ENCODE assay signal across 23 cellular contexts in genomic region chr9:133507246-133507965, GRCh38. TPM values are rescaled to one million over a fixed set of nuclear protein-coding genes. Genes with fewer than 3 reads are reported as not detected.
DNase-seq lines count a peak whose midpoint lies in the region; ATAC-seq and TF ChIP-seq lines count a peak whose summit lies in the region.
"Had no signal": no experiment of that assay in that cellular context is flagged by ENCODE, and none has a peak within 500 bp of the region (broad histone marks: within the 10 kb centered on the region; RNA-seq: fewer than 3 reads in every experiment).

No MANE protein-coding gene starts in this region.

- H3K36me3 ChIP-seq in spleen (no peaks in the 10 kb centered on the region), SK-N-SH (replicated peaks in 1 of 2; ENCODE audit: control insufficient read depth in 1 of 2, insufficient read depth in 2 of 2, low read length in 1 of 2) (no peaks in the 10 kb centered on the region)
- H3K36me3 ChIP-seq: BE2C, neural progenitor cell, WERI-Rb-1 had no signal

- H2AFZ ChIP-seq in SK-N-SH (ENCODE audit: low read depth), result no peak overlapping the region
- H2AFZ ChIP-seq: neural progenitor cell had no signal

- no peak for TF ChIP-seq POLR2A in spleen (IDR thresholded peaks at IDR 0.05)

- POLR2A ChIA-PET in SK-N-SH (lab: Yijun Ruan, JAX), result no interaction called here

- H3K4me1 ChIP-seq in right cardiac atrium (ENCODE audit: control insufficient read depth, insufficient read depth, low read length) (peaks cover 3% of the 10 kb centered on the region), spleen (peaks cover 8 to 42% (median 28%) of the 10 kb centered on the region in 6 donors), SK-N-SH (ENCODE audit: control insufficient read depth in 1 of 2, insufficient read depth in 2 of 2, low read depth in 1 of 2, low read length in 1 of 2) (peaks cover 0 to 49% of the 10 kb centered on the region in 2 experiments; a peak in 1 of 4 replicates)

- CTCF ChIA-PET in SK-N-SH (lab: Yijun Ruan, JAX), result interaction anchor here (0.9 to 1.0 kb wide), 2 partner anchors 26 to 275 kb away, joined by 3 read pairs; no protein-coding TSS in a partner anchor

- H3K36me3 Mint-ChIP-seq in activated naive CD8-positive, alpha-beta T cell, result no peaks in the 10 kb centered on the region
- peaks cover under 1% of the 10 kb centered on the region for H3K36me3 Mint-ChIP-seq in activated naive CD8-positive, alpha-beta T cell treated with anti-CD3 and anti-CD28 coated beads for 36 hours
- H3K36me3 Mint-ChIP-seq: mesothelial cell of epicardium, neural progenitor cell had no signal

- H3K9me3 Mint-ChIP-seq in activated naive CD8-positive, alpha-beta T cell (ENCODE audit: low read depth), result peaks cover 2% of the 10 kb centered on the region
- peaks cover 3% of the 10 kb centered on the region for H3K9me3 Mint-ChIP-seq in activated naive CD8-positive, alpha-beta T cell treated with anti-CD3 and anti-CD28 coated beads for 36 hours

- no peak overlapping the region for H3K4me2 ChIP-seq in SK-N-SH
- H3K4me2 ChIP-seq: neural progenitor cell had no signal

- H3K27ac ChIP-seq in right cardiac atrium (ENCODE audit: low read length) (no peak overlapping the region), spleen (peak overlapping the region in 5 of 8 donors; percentile 45 to 73 (median 65)), SK-N-SH (ENCODE audit: low read depth in 2 of 2, low read length in 1 of 2) (no peak overlapping the region)
- H3K27ac ChIP-seq: neural progenitor cell, WERI-Rb-1 had no signal

- peak overlapping the region; percentile 12 for H3K27ac Mint-ChIP-seq in activated naive CD8-positive, alpha-beta T cell
- no peak overlapping the region for H3K27ac Mint-ChIP-seq in activated naive CD8-positive, alpha-beta T cell treated with anti-CD3 and anti-CD28 coated beads for 36 hours
- H3K27ac Mint-ChIP-seq: activated naive CD4-positive, alpha-beta T cell treated with anti-CD3 and anti-CD28 coated beads for 36 hours; endodermal cell; mesothelial cell of epicardium; neural progenitor cell; stimulated activated naive B cell treated with anti-CD40 and anti-IgM and Interleukin-4, amounts not matched to agents 10 μg/mL and 1 μg/mL and 100 μg/mL, for 72 hours had no signal

- DNase-seq in activated naive CD8-positive, alpha-beta T cell treated with anti-CD3 and anti-CD28 coated beads for 36 hours, result no peak
- DNase-seq in right cardiac atrium, result peak; percentile 10 to 53 (median 42)
- DNase-seq in spleen, result no peak
- no peak for DNase-seq in SK-N-SH
- DNase-seq in sciatic nerve (ENCODE audit: low spot score), result no peak
- DNase-seq: 8988T; activated CD4-positive, alpha-beta T cell treated with anti-CD3 and anti-CD28 coated beads, Interleukin-2, amount 50 U/mL, for 4 hours; activated naive CD4-positive, alpha-beta T cell treated with anti-CD3 and anti-CD28 coated beads for 36 hours; BE2C; endodermal cell; GDM1; NCI-H1930; NCI-H446 treated with DMSO at 0.1 percent for 48 hours; stimulated activated naive B cell treated with anti-CD40 and anti-IgM and Interleukin-4, amounts not matched to agents 10 μg/mL and 1 μg/mL and 100 μg/mL, for 72 hours; T-helper 1 cell; WERI-Rb-1 had no signal

- no peaks in the 10 kb centered on the region for H4K20me1 ChIP-seq in SK-N-SH (ENCODE audit: insufficient read depth)

- H3K27me3 ChIP-seq in right cardiac atrium (ENCODE audit: control insufficient read depth, insufficient read depth) (no peaks in the 10 kb centered on the region), spleen (replicated peaks in 1 of 7) (peaks cover 0 to 38% (median 0%) of the 10 kb centered on the region in 7 donors), SK-N-SH (ENCODE audit: insufficient read depth) (no peaks in the 10 kb centered on the region)
- H3K27me3 ChIP-seq: BE2C, neural progenitor cell had no signal

- peaks cover 26% of the 10 kb centered on the region for H3K4me1 Mint-ChIP-seq in activated naive CD8-positive, alpha-beta T cell (ENCODE audit: low read depth)
- peaks cover 11% of the 10 kb centered on the region for H3K4me1 Mint-ChIP-seq in activated naive CD8-positive, alpha-beta T cell treated with anti-CD3 and anti-CD28 coated beads for 36 hours

- ATAC-seq in right cardiac atrium (no peak), sciatic nerve (no peak)
- ATAC-seq: GM12878; HCT116; stimulated activated naive B cell treated with anti-CD40 and anti-IgM and Interleukin-4, amounts not matched to agents 10 μg/mL and 1 μg/mL and 100 μg/mL, for 72 hours had no signal

- no peak for TF ChIP-seq CTCF in spleen (IDR thresholded peaks at IDR 0.05 in 8 of 11, conservative IDR thresholded peaks at IDR 0.05 in 3 of 11)
- TF ChIP-seq CTCF in SK-N-SH (IDR thresholded peaks at IDR 0.05), result no peak

- no peak overlapping the region for H3K9ac ChIP-seq in SK-N-SH
- H3K9ac ChIP-seq: neural progenitor cell had no signal

- H3K9me2 ChIP-seq in SK-N-SH, result no peaks in the 10 kb centered on the region

- H3K9me3 ChIP-seq in right cardiac atrium (ENCODE audit: control insufficient read depth, low read length), result no peaks in the 10 kb centered on the region
- H3K9me3 ChIP-seq in spleen, result peaks cover 0 to 12% (median 8%) of the 10 kb centered on the region in 8 donors
- H3K9me3 ChIP-seq in SK-N-SH, result no peaks in the 10 kb centered on the region
- H3K9me3 ChIP-seq: BE2C had no signal

- TF ChIP-seq EP300 in SK-N-SH (IDR thresholded peaks at IDR 0.05; ENCODE audit: borderline replicate concordance in 1 of 2, low read depth in 1 of 2, low read length in 1 of 2), result no peak

- no peaks in the 10 kb centered on the region for H3K79me2 ChIP-seq in SK-N-SH (ENCODE audit: insufficient read depth)

- H3K4me3 Mint-ChIP-seq in activated naive CD8-positive, alpha-beta T cell, result no peak overlapping the region
- H3K4me3 Mint-ChIP-seq in activated naive CD8-positive, alpha-beta T cell treated with anti-CD3 and anti-CD28 coated beads for 36 hours, result no peak overlapping the region
- H3K4me3 Mint-ChIP-seq: activated naive CD4-positive, alpha-beta T cell treated with anti-CD3 and anti-CD28 coated beads for 36 hours; endodermal cell; mesothelial cell of epicardium; neural progenitor cell; stimulated activated naive B cell treated with anti-CD40 and anti-IgM and Interleukin-4, amounts not matched to agents 10 μg/mL and 1 μg/mL and 100 μg/mL, for 72 hours had no signal

- no peak for TF ChIP-seq RAD21 in SK-N-SH (IDR thresholded peaks at IDR 0.05; ENCODE audit: low read length)

- peaks cover 4% of the 10 kb centered on the region for H3F3A ChIP-seq in SK-N-SH (replicated peaks; ENCODE audit: insufficient read depth)

- intact Hi-C loops in right cardiac atrium (cut with DNase I), result no loop called here
- intact Hi-C loops in spleen (cut with DNase I; ENCODE audit: low total_unique reads), result no loop called here
- intact Hi-C loops in sciatic nerve (cut with DNase I), result no loop called here

- H3K4me3 ChIP-seq in right cardiac atrium (ENCODE audit: low read length) (no peak overlapping the region), spleen (no peak overlapping the region), SK-N-SH (ENCODE audit: low read depth in 2 of 2, low read length in 1 of 2) (no peak overlapping the region)
- H3K4me3 ChIP-seq: GM12878, neural progenitor cell had no signal

- 92% methylated on average over 24 of the region's 24 CpGs for WGBS in right cardiac atrium
- 85 to 94% (median 89%) methylated on average over 24 of the region's 24 CpGs for WGBS in spleen, 5 donors
- 85% methylated on average over 24 of the region's 24 CpGs for WGBS in SK-N-SH (ENCODE audit: low lambda C conversion rate)

- H3K27me3 Mint-ChIP-seq in activated naive CD8-positive, alpha-beta T cell, result no peaks in the 10 kb centered on the region
- H3K27me3 Mint-ChIP-seq in activated naive CD8-positive, alpha-beta T cell treated with anti-CD3 and anti-CD28 coated beads for 36 hours, result no peaks in the 10 kb centered on the region

TF ChIP-seq in SK-N-SH, 30 proteins besides CTCF, POLR2A, EP300 and RAD21:
- TF ChIP-seq SMC3 (IDR thresholded peaks at IDR 0.05; ENCODE audit: low read depth, low read length) (no peak), JUND (IDR thresholded peaks at IDR 0.05) (no peak), RFX5 (IDR thresholded peaks at IDR 0.05; ENCODE audit: low read length) (no peak), CHD2 (IDR thresholded peaks at IDR 0.05; ENCODE audit: low read length, partially characterized antibody) (no peak)

RNA-seq across cellular contexts. Expression of gene MYMK, which starts 17.4 kb away (rescaled TPM):
- not detected for total RNA-seq in activated naive CD8-positive, alpha-beta T cell treated with anti-CD3 and anti-CD28 coated beads for 36 hours
- total RNA-seq in right cardiac atrium, result not detected
- polyA plus RNA-seq in right cardiac atrium, result not detected
- not detected for total RNA-seq in spleen
- polyA plus RNA-seq in spleen, result not detected
- polyA plus RNA-seq in SK-N-SH (2012; rRNA removed), result not detected in 2 replicates
- polyA plus RNA-seq in SK-N-SH (2012; cell fraction: cytosol; rRNA removed), result not detected in 2 replicates
- not detected in 2 replicates for polyA plus RNA-seq in SK-N-SH (2012; cell fraction: nucleus; rRNA removed)
- not detected for total RNA-seq in sciatic nerve
- total RNA-seq: activated naive CD4-positive, alpha-beta T cell treated with anti-CD3 and anti-CD28 coated beads for 36 hours; endodermal cell; GM12878; kidney epithelial cell; mesothelial cell of epicardium; renal cortical epithelial cell had no signal
- polyA plus RNA-seq: GM12878 had no signal

RNA-seq across cellular contexts. Expression of gene ADAMTSL2, which starts 27.1 kb away (rescaled TPM):
- under 1 TPM; 0.29 to 0.34 TPM for total RNA-seq in activated naive CD8-positive, alpha-beta T cell treated with anti-CD3 and anti-CD28 coated beads for 36 hours
- total RNA-seq in right cardiac atrium (10 to 100 TPM; 30.3 to 90.2 (median 47.1) TPM), spleen (10 to 100 TPM in 1 of 7 donors, 1 to 10 TPM in 6; 1.6 to 10.1 (median 4.1) TPM), sciatic nerve (22.3 TPM)
- polyA plus RNA-seq in right cardiac atrium (37.3 TPM), spleen (10 to 100 TPM in 1 of 3 donors, 1 to 10 TPM in 2; 3.0 to 11.7 (median 4.5) TPM), SK-N-SH (2012; rRNA removed) (0.21 and 0.31 TPM in 2 replicates)
- polyA plus RNA-seq in SK-N-SH (2012; cell fraction: cytosol; rRNA removed), result 0.08 and 0.28 TPM in 2 replicates
- 0.27 and 0.68 TPM in 2 replicates for polyA plus RNA-seq in SK-N-SH (2012; cell fraction: nucleus; rRNA removed)
- total RNA-seq: GM12878 had no signal

RNA-seq across cellular contexts. Expression of gene SLC2A6, which starts 28.5 kb away (rescaled TPM):
- 1 to 10 TPM; 8.9 to 9.3 TPM for total RNA-seq in activated naive CD8-positive, alpha-beta T cell treated with anti-CD3 and anti-CD28 coated beads for 36 hours
- 1 to 10 TPM; 1.7 to 4.0 (median 3.6) TPM for total RNA-seq in right cardiac atrium
- 3.7 TPM for polyA plus RNA-seq in right cardiac atrium
- 10 to 100 TPM; 15.4 to 28.7 (median 20.9) TPM for total RNA-seq in spleen
- polyA plus RNA-seq in spleen, result 10 to 100 TPM; 15.4 to 35.0 (median 32.8) TPM
- 5.2 and 7.7 TPM in 2 replicates for polyA plus RNA-seq in SK-N-SH (2012; rRNA removed)
- 2.2 and 4.1 TPM in 2 replicates for polyA plus RNA-seq in SK-N-SH (2012; cell fraction: cytosol; rRNA removed)
- polyA plus RNA-seq in SK-N-SH (2012; cell fraction: nucleus; rRNA removed), result 11.1 and 14.3 TPM in 2 replicates
- total RNA-seq in sciatic nerve, result 3.3 TPM

RNA-seq across cellular contexts. Expression of gene CACFD1, which starts 47.6 kb away (rescaled TPM):
- total RNA-seq in activated naive CD8-positive, alpha-beta T cell treated with anti-CD3 and anti-CD28 coated beads for 36 hours, result 1 to 10 TPM in 1 of 2 experiments, under 1 TPM in 1; 0.54 to 1.4 TPM
- total RNA-seq in right cardiac atrium, result 10 to 100 TPM; 10.8 to 13.9 (median 13.8) TPM
- polyA plus RNA-seq in right cardiac atrium, result 12.8 TPM
- total RNA-seq in spleen, result 10 to 100 TPM in 5 of 7 donors, 1 to 10 TPM in 2; 10.0 to 14.2 (median 12.6) TPM
- 10 to 100 TPM in 1 of 3 donors, 1 to 10 TPM in 2; 4.7 to 12.7 (median 6.6) TPM for polyA plus RNA-seq in spleen
- polyA plus RNA-seq in SK-N-SH (2012; rRNA removed), result 15.2 and 16.8 TPM in 2 replicates
- polyA plus RNA-seq in SK-N-SH (2012; cell fraction: cytosol; rRNA removed), result 5.8 and 10.5 TPM in 2 replicates
- 44.0 and 46.4 TPM in 2 replicates for polyA plus RNA-seq in SK-N-SH (2012; cell fraction: nucleus; rRNA removed)
- 10.1 TPM for total RNA-seq in sciatic nerve

Comparison
In these comparisons a context has a peak if more than half of its experiments do, and no peak if none do; other contexts are left out.
1. DNase-seq: peak in right cardiac atrium (3 of 3); none in activated naive CD8-positive, alpha-beta T cell treated with anti-CD3 and anti-CD28 coated beads for 36 hours (single experiment), spleen (single experiment), SK-N-SH (single experiment) and sciatic nerve (single experiment).
2. H3K27ac ChIP-seq: peak in spleen (5 of 8); none in right cardiac atrium (single experiment) and SK-N-SH (0 of 2).